13 cellular contexts compared by ENCODE assay signal in the genomic region with DNA sequence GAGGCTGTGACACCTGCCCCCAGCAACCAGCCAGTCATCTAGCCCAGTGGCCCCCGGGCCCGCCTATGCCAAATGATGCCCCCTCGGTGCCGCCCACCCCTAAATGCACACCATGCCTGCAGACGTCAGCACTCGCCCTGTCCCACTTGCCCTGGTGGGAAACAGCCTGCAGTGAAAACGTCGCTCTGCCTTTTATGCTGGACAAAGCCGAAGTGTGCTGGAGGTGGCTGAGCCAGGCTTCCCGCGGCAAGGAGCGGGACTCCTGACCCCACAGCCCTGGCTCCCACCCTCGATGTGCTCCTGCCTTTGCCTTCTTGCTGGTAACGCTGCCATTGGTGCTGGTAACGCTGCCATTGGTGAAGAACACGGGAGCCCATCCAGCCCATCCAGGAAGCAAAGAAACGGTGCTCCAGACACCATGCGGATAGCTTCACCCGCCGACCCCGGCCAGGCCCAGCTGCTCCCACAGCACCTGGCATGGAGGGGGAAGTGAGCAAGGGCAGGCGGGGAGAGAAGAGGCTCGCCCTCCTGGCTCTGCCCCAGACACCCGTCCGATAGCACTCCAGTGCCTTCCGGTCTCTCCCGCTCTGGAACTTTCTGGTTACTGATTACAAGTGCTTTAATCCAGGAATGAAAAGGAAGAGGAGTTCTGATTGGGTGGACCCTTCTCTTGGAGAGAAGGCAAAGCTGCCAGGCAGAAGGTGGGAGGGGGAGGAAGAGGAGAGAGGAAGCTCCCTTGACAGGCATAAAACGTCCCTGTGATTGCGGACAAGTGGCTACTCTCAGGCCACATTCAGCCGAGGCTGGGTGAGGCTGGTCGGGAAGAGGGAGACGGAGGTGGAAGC. TPM values are rescaled to one million over a fixed set of nuclear protein-coding genes. Genes with fewer than 3 reads are reported as not detected.
DNase-seq lines count a peak whose midpoint lies in the region; ATAC-seq and TF ChIP-seq lines count a peak whose summit lies in the region.
"Had no signal": no experiment of that assay in that cellular context is flagged by ENCODE, and none has a peak within 500 bp of the region (broad histone marks: within the 10 kb centered on the region; RNA-seq: fewer than 3 reads in every experiment).

No MANE protein-coding gene starts in this region.

- no peaks in the 10 kb centered on the region for H3K36me3 Mint-ChIP-seq in mesothelial cell of epicardium
- H3K36me3 Mint-ChIP-seq: activated naive CD8-positive, alpha-beta T cell had no signal

- no peak overlapping the region for H3K4me3 ChIP-seq in HEK293 (ENCODE audit: low read depth, low read length)
- no peak overlapping the region for H3K4me3 ChIP-seq in WERI-Rb-1 (ENCODE audit: low read depth, low read length)
- no peak overlapping the region for H3K4me3 ChIP-seq in iPS-15b (ENCODE audit: low read depth, low read length)

- H3K27me3 ChIP-seq in WERI-Rb-1 (ENCODE audit: insufficient read depth, low read depth, severe bottlenecking) (no peaks in the 10 kb centered on the region), iPS-15b (ENCODE audit: control insufficient read depth, insufficient read depth, low read length) (peaks cover 2% of the 10 kb centered on the region)

- peak; percentile 13 for DNase-seq in WERI-Rb-1
- DNase-seq in sciatic nerve (ENCODE audit: low spot score): peak; percentile 57
- no peak for DNase-seq in NCI-H187 (lab: John Stamatoyannopoulos, UW)
- no peak for DNase-seq in mesothelial cell of epicardium (ENCODE audit: low spot score in 2 of 2, unreplicated experiment in 2 of 2)
- DNase-seq: activated CD8-positive, alpha-beta T cell treated with anti-CD3 and anti-CD28 coated beads for 36 hours; NCI-H526; stimulated activated CD4-positive, alpha-beta T cell treated with anti-CD3 and anti-CD28 coated beads, Interleukin-12 subunit alpha, Interleukin-12 subunit beta, amount 100 ng/mL, for 4 hours; SW 1271 had no signal

- H3K9ac ChIP-seq in iPS-15b (ENCODE audit: low read depth, low read length): peak overlapping the region; percentile 47

- POLR2A ChIA-PET in HEK293 (lab: Yijun Ruan, JAX): interaction anchor here (1.2 to 1.9 kb wide), 2 partner anchors 12 to 63 kb away, joined by 5 to 7 read pairs; no protein-coding TSS in a partner anchor

- no peaks in the 10 kb centered on the region for H3K9me3 ChIP-seq in HEK293 (ENCODE audit: control insufficient read depth, insufficient read depth, low read depth, low read length)
- H3K9me3 ChIP-seq in WERI-Rb-1 (ENCODE audit: severe bottlenecking): no peaks in the 10 kb centered on the region
- H3K9me3 ChIP-seq in iPS-15b (ENCODE audit: control insufficient read depth, insufficient read depth, low read length): no peaks in the 10 kb centered on the region

- H3K4me3 Mint-ChIP-seq in mesothelial cell of epicardium: no peak overlapping the region
- H3K4me3 Mint-ChIP-seq: activated CD8-positive, alpha-beta T cell treated with anti-CD3 and anti-CD28 coated beads for 36 hours; activated naive CD8-positive, alpha-beta T cell had no signal

- H3K27me3 Mint-ChIP-seq in mesothelial cell of epicardium (ENCODE audit: low read depth): no peaks in the 10 kb centered on the region
- H3K27me3 Mint-ChIP-seq: activated naive CD8-positive, alpha-beta T cell had no signal

- H3K36me3 ChIP-seq in HEK293 (ENCODE audit: control insufficient read depth in 2 of 2, insufficient read depth in 1 of 2, low read length in 2 of 2) (peaks cover 0 to 13% of the 10 kb centered on the region in 2 experiments; a peak in 1 of 3 replicates), WERI-Rb-1 (peaks cover 33% of the 10 kb centered on the region), iPS-15b (ENCODE audit: control insufficient read depth, insufficient read depth, low read length) (peaks cover 2% of the 10 kb centered on the region)

- CTCF ChIA-PET in HEK293 (lab: Yijun Ruan, JAX): interaction anchor here (0.6 to 4.3 kb wide), 7 partner anchors 8 to 611 kb away, joined by 3 to 24 read pairs (median 4); no protein-coding TSS in a partner anchor

- peaks cover 46% of the 10 kb centered on the region for H3K4me1 Mint-ChIP-seq in mesothelial cell of epicardium

- TF ChIP-seq CTCF in HEK293 (tag by site-specific recombination; IDR thresholded peaks at IDR 0.05): no peak
- TF ChIP-seq CTCF in WERI-Rb-1 (IDR thresholded peaks at IDR 0.05; ENCODE audit: low read depth, low read length): no peak
- no peak for TF ChIP-seq CTCF in mesothelial cell of epicardium (IDR thresholded peaks at IDR 0.05; ENCODE audit: unreplicated experiment)

- H3K4me1 ChIP-seq in HEK293 (ENCODE audit: control insufficient read depth, insufficient read depth, low read length) (peaks cover 4% of the 10 kb centered on the region; the same call in 1 of the 2 replicates), iPS-15b (ENCODE audit: control insufficient read depth, insufficient read depth, low read length) (peaks cover 3% of the 10 kb centered on the region)

- H3K9me3 Mint-ChIP-seq in mesothelial cell of epicardium: no peaks in the 10 kb centered on the region

- no peak for ATAC-seq in sciatic nerve
- no peak for ATAC-seq in HG03342 (IDR thresholded peaks at IDR 0.05; ENCODE audit: unreplicated experiment)
- no peak for ATAC-seq in HG03135 (IDR thresholded peaks at IDR 0.05; ENCODE audit: unreplicated experiment)
- ATAC-seq: activated CD8-positive, alpha-beta T cell treated with anti-CD3 and anti-CD28 coated beads for 36 hours had no signal

- H3K27ac ChIP-seq in HEK293 (ENCODE audit: extremely low read depth, low read depth, low read length) (no peak overlapping the region), WERI-Rb-1 (peak overlapping the region; percentile 5; the same call in 1 of the 2 replicates)

- intact Hi-C loops in sciatic nerve (cut with DNase I): loop anchor here (5.0 kb wide), 1 partner anchor 66 kb away; no protein-coding TSS in a partner anchor

- no peak overlapping the region for H3K27ac Mint-ChIP-seq in mesothelial cell of epicardium
- H3K27ac Mint-ChIP-seq: activated CD8-positive, alpha-beta T cell treated with anti-CD3 and anti-CD28 coated beads for 36 hours; activated naive CD8-positive, alpha-beta T cell had no signal

TF ChIP-seq in HEK293, 187 proteins besides CTCF, POLR2A, EP300 and RAD21:
- TF ChIP-seq, protein P1, sequence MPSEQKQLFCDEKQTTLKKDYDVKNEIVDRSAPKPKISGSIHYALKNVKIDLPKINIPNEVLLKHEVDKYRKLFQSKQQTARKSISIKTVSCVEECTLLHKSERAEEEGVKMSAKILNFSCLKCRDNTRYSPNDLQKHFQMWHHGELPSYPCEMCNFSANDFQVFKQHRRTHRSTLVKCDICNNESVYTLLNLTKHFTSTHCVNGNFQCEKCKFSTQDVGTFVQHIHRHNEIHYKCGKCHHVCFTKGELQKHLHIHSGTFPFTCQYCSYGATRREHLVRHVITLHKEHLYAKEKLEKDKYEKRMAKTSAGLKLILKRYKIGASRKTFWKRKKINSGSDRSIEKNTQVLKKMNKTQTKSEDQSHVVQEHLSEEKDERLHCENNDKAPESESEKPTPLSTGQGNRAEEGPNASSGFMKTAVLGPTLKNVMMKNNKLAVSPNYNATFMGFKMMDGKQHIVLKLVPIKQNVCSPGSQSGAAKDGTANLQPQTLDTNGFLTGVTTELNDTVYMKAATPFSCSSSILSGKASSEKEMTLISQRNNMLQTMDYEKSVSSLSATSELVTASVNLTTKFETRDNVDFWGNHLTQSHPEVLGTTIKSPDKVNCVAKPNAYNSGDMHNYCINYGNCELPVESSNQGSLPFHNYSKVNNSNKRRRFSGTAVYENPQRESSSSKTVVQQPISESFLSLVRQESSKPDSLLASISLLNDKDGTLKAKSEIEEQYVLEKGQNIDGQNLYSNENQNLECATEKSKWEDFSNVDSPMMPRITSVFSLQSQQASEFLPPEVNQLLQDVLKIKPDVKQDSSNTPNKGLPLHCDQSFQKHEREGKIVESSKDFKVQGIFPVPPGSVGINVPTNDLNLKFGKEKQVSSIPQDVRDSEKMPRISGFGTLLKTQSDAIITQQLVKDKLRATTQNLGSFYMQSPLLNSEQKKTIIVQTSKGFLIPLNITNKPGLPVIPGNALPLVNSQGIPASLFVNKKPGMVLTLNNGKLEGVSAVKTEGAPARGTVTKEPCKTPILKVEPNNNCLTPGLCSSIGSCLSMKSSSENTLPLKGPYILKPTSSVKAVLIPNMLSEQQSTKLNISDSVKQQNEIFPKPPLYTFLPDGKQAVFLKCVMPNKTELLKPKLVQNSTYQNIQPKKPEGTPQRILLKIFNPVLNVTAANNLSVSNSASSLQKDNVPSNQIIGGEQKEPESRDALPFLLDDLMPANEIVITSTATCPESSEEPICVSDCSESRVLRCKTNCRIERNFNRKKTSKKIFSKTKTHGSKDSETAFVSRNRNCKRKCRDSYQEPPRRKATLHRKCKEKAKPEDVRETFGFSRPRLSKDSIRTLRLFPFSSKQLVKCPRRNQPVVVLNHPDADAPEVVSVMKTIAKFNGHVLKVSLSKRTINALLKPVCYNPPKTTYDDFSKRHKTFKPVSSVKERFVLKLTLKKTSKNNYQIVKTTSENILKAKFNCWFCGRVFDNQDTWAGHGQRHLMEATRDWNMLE (tag by site-specific recombination; conservative IDR thresholded peaks at IDR 0.05; ENCODE audit: low read depth): no peak
- 0 out of 2 replicates have a peak, but pooled peaks have one; percentile 19 for TF ChIP-seq ZFHX2 (tag by site-specific recombination; conservative IDR thresholded peaks at IDR 0.05)
TF ChIP-seq in HEK293: peak in this region for 1.

RNA-seq across cellular contexts. Expression of gene BAIAP2, which starts 4.0 kb away (rescaled TPM):
- total RNA-seq in sciatic nerve (50.9 TPM), mesothelial cell of epicardium (46.5 to 48.9 TPM (median 47.6 TPM) in 3 replicates)

RNA-seq across cellular contexts. Expression of gene CHMP6, which starts 39.3 kb away (rescaled TPM):
- 26.8 TPM for total RNA-seq in sciatic nerve
- 23.1 to 26.9 TPM (median 26.5 TPM) in 3 replicates for total RNA-seq in mesothelial cell of epicardium

Comparison
In these comparisons a context has a peak if more than half of its experiments do, and no peak if none do; other contexts are left out.
1. DNase-seq: peak in WERI-Rb-1 (single experiment) and sciatic nerve (single experiment); none in NCI-H187 (0 of 2) and mesothelial cell of epicardium (0 of 2).